2 cellular contexts compared by ENCODE assay signal in the genomic region with DNA sequence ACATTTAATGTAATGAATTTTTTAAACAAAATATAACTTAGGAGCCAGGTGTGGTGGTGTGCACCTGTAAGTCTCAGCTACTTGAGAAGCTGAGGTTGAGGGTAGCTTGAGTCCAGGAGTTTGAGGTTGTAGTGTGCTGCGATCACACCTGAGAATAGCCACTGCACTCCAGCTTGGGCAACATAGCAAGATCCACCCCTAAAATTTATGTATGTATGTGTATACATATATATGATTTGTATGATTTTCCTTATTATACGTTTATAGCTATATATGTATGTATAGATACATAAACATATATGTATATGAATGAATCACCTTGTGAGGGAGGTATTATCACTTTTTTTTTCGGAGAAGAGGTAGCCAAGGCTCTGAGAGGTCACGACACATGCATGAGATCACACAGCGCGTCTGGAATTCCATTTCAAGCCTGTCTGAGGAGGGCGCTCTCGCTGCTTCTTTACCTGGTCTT.
TF ChIP-seq lines count a peak whose summit lies in the region.

No MANE protein-coding gene starts in this region.

TF ChIP-seq in endothelial cell of umbilical vein, 7 proteins besides CTCF, POLR2A, EP300 and RAD21:
- TF ChIP-seq FOS (IDR thresholded peaks at IDR 0.05; ENCODE audit: borderline replicate concordance, insufficient read depth, low read length): no peak
- TF ChIP-seq POLR2AphosphoS5 (IDR thresholded peaks at IDR 0.05; ENCODE audit: insufficient read depth, low read depth, low read length): no peak
- no peak for TF ChIP-seq JUN (IDR thresholded peaks at IDR 0.05; ENCODE audit: borderline replicate concordance, insufficient read depth, insufficient read length, low read depth)
- no peak for TF ChIP-seq MYC (IDR thresholded peaks at IDR 0.05; ENCODE audit: low read depth, low read length)
- TF ChIP-seq, protein P1, sequence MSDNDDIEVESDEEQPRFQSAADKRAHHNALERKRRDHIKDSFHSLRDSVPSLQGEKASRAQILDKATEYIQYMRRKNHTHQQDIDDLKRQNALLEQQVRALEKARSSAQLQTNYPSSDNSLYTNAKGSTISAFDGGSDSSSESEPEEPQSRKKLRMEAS (IDR thresholded peaks at IDR 0.05; ENCODE audit: insufficient read depth, insufficient read length): no peak
- no peak for TF ChIP-seq GATA2 (IDR thresholded peaks at IDR 0.05; ENCODE audit: insufficient read depth, insufficient read length, low read depth, low read length)
- no peak for TF ChIP-seq EZH2 (IDR thresholded peaks at IDR 0.05; ENCODE audit: borderline replicate concordance, low read depth, low read length, severe bottlenecking)

TF ChIP-seq in neural cell, 6 proteins besides CTCF, POLR2A, EP300 and RAD21:
- TF ChIP-seq SMC3 (conservative IDR thresholded peaks at IDR 0.05; ENCODE audit: poor library complexity) (no peak), EZH2 (IDR thresholded peaks at IDR 0.05; ENCODE audit: borderline replicate concordance, insufficient read depth, low read length, poor library complexity, severe bottlenecking) (no peak), MXI1 (conservative IDR thresholded peaks at IDR 0.05; ENCODE audit: poor library complexity, severe bottlenecking) (no peak), POLR2AphosphoS5 (IDR thresholded peaks at IDR 0.05) (no peak), TAF1 (IDR thresholded peaks at IDR 0.05; ENCODE audit: low read depth) (no peak)
- TF ChIP-seq, protein P2, sequence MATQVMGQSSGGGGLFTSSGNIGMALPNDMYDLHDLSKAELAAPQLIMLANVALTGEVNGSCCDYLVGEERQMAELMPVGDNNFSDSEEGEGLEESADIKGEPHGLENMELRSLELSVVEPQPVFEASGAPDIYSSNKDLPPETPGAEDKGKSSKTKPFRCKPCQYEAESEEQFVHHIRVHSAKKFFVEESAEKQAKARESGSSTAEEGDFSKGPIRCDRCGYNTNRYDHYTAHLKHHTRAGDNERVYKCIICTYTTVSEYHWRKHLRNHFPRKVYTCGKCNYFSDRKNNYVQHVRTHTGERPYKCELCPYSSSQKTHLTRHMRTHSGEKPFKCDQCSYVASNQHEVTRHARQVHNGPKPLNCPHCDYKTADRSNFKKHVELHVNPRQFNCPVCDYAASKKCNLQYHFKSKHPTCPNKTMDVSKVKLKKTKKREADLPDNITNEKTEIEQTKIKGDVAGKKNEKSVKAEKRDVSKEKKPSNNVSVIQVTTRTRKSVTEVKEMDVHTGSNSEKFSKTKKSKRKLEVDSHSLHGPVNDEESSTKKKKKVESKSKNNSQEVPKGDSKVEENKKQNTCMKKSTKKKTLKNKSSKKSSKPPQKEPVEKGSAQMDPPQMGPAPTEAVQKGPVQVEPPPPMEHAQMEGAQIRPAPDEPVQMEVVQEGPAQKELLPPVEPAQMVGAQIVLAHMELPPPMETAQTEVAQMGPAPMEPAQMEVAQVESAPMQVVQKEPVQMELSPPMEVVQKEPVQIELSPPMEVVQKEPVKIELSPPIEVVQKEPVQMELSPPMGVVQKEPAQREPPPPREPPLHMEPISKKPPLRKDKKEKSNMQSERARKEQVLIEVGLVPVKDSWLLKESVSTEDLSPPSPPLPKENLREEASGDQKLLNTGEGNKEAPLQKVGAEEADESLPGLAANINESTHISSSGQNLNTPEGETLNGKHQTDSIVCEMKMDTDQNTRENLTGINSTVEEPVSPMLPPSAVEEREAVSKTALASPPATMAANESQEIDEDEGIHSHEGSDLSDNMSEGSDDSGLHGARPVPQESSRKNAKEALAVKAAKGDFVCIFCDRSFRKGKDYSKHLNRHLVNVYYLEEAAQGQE (IDR thresholded peaks at IDR 0.05; ENCODE audit: borderline replicate concordance): no peak
TF ChIP-seq in neural cell: peak in this region for 0.
